Comparison of ENCODE assay signal across 26 cellular contexts in the genomic region with DNA sequence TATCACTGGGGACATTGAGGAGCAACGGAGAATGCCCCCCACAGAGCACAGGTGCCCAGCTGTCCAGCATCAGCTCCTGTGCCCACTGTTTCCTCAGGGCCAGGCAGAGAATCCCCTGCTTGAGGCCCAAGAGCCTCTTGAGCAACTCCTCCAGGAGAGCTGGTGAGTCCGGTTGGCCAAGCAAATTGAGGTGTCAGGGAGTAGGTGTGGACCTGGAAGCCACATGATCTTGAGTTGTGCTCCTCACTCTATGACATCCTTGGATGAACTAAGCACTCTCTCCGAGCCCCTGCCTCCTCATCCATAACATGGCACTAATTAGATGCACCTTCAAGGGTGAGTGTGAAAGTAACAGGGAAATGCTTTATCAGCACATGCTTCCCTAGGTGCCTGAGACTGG.
"Had no signal": no experiment of that assay in that cellular context is flagged by ENCODE, and none has a peak within 500 bp of the region (broad histone marks: within the 10 kb centered on the region; RNA-seq: fewer than 3 reads in every experiment).

No MANE protein-coding gene starts in this region.

- H3K4me3 ChIP-seq: Peyer's patch, SJSA1 had no signal

- DNase-seq: activated CD4-positive, alpha-beta memory T cell treated with anti-CD3 and anti-CD28 coated beads for 36 hours; activated CD4-positive, alpha-beta T cell treated with anti-CD3 and anti-CD28 coated beads, Interleukin-2, amount 10 ng/mL, durations not matched to agents 7 days and 5 days; activated CD4-positive, CD25-positive, alpha-beta regulatory T cell; activated CD8-positive, alpha-beta memory T cell treated with anti-CD3 and anti-CD28 coated beads for 24 hours; activated gamma-delta T cell; activated naive CD4-positive, alpha-beta T cell treated with anti-CD3 and anti-CD28 coated beads for 36 hours; activated T-cell treated with anti-CD3 and anti-CD28 coated beads, Interleukin-2, amount 50 U/mL, for 4 hours; amygdala; Kasumi-1; KBM-7; NCI-H1048; NCI-H146; NCI-H187 treated with DMSO at 0.1 percent for 48 hours; NCI-H2081 treated with DMSO at 0.1 percent for 48 hours; NCI-H446; NCI-H524; Peyer's patch; Right ventricle myocardium superior; T-cell; T-helper 2 cell; T1000 had no signal

- H3K4me1 ChIP-seq: Peyer's patch had no signal

- H3K9me3 ChIP-seq: Peyer's patch, SJSA1 had no signal

- H3K4me1 Mint-ChIP-seq: activated CD4-positive, alpha-beta T cell treated with anti-CD3 and anti-CD28 coated beads, Interleukin-2, amount 10 ng/mL, durations not matched to agents 7 days and 5 days; T-cell had no signal

- H3K27me3 ChIP-seq: Peyer's patch, SJSA1 had no signal

- H3K27ac Mint-ChIP-seq: activated CD4-positive, alpha-beta memory T cell treated with anti-CD3 and anti-CD28 coated beads for 36 hours; activated CD4-positive, alpha-beta T cell treated with anti-CD3 and anti-CD28 coated beads, Interleukin-2, amount 10 ng/mL, durations not matched to agents 7 days and 5 days; activated naive CD4-positive, alpha-beta T cell treated with anti-CD3 and anti-CD28 coated beads for 36 hours; activated naive CD8-positive, alpha-beta T cell; T-cell had no signal

- ATAC-seq: activated T-cell treated with anti-CD3 and anti-CD28 coated beads, Interleukin-2, amount 50 U/mL, for 4 hours; T-cell had no signal

- H3K27ac ChIP-seq: Peyer's patch, RWPE1, SJSA1, VCaP had no signal

- H3K36me3 ChIP-seq: SJSA1 had no signal

- H3K27me3 Mint-ChIP-seq: activated naive CD8-positive, alpha-beta T cell had no signal

- H3K9me3 Mint-ChIP-seq: activated CD4-positive, alpha-beta memory T cell treated with anti-CD3 and anti-CD28 coated beads for 36 hours; activated CD4-positive, alpha-beta T cell treated with anti-CD3 and anti-CD28 coated beads, Interleukin-2, amount 10 ng/mL, durations not matched to agents 7 days and 5 days; activated naive CD4-positive, alpha-beta T cell treated with anti-CD3 and anti-CD28 coated beads for 36 hours; activated T-cell treated with anti-CD3 and anti-CD28 coated beads, Interleukin-2, amount 50 U/mL, for 4 hours; brain; T-cell had no signal

- H3K36me3 Mint-ChIP-seq: activated CD4-positive, alpha-beta memory T cell treated with anti-CD3 and anti-CD28 coated beads for 36 hours; activated naive CD8-positive, alpha-beta T cell; T-cell had no signal

- H3K4me3 Mint-ChIP-seq: activated CD4-positive, alpha-beta memory T cell treated with anti-CD3 and anti-CD28 coated beads for 36 hours; activated CD4-positive, alpha-beta T cell treated with anti-CD3 and anti-CD28 coated beads, Interleukin-2, amount 10 ng/mL, durations not matched to agents 7 days and 5 days; activated naive CD4-positive, alpha-beta T cell treated with anti-CD3 and anti-CD28 coated beads for 36 hours; activated naive CD8-positive, alpha-beta T cell; activated T-cell treated with anti-CD3 and anti-CD28 coated beads, Interleukin-2, amount 50 U/mL, for 4 hours; brain; T-cell had no signal
